In the genomic region with DNA sequence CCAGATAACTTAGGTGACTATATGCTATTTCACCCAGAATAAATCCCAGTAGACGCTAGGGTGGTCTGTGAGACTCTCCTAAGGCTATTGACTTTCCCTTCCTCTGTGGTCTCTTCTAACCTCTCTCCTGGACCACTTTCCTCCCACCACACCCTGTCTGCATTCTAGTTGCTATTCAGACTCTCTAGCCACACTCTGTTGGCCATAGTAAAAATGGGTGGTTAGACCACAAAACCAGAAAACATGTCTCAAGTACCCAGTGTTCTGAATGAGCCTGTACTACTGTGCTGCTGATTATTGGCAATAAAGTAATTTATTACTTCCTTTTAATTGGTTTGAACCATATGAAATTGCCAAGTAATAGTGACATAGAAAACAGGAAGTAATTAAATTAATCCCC, we compare ENCODE assay signal across 21 cellular contexts.
DNase-seq lines count a peak whose midpoint lies in the region; ATAC-seq and TF ChIP-seq lines count a peak whose summit lies in the region.
"Had no signal": no experiment of that assay in that cellular context is flagged by ENCODE, and none has a peak within 500 bp of the region (broad histone marks: within the 10 kb centered on the region; RNA-seq: fewer than 3 reads in every experiment).

No MANE protein-coding gene starts in this region.

- in situ Hi-C loops in astrocyte of the spinal cord (cut with HindIII; ENCODE audit: low sequenced_read_pairs), result no loop called here

- no peak overlapping the region for H3K4me3 ChIP-seq in astrocyte of the spinal cord (ENCODE audit: low read depth, low read length)
- H3K4me3 ChIP-seq: GM23248, SJSA1, suprapubic skin had no signal

- TF ChIP-seq CTCF in astrocyte of the spinal cord (IDR thresholded peaks at IDR 0.05; ENCODE audit: low read depth, low read length), result no peak

- peak; percentile 82 for ATAC-seq in GM18867 (IDR thresholded peaks at IDR 0.05; ENCODE audit: unreplicated experiment)
- ATAC-seq in GM19463 (IDR thresholded peaks at IDR 0.05; ENCODE audit: unreplicated experiment), result peak; percentile 84
- peak; percentile 73 for ATAC-seq in HG03139 (IDR thresholded peaks at IDR 0.05; ENCODE audit: unreplicated experiment)
- ATAC-seq: HepG2, left lobe of liver, sciatic nerve, WTC11 had no signal

- DNase-seq in astrocyte of the spinal cord (ENCODE audit: low read depth, low spot score) (peak; percentile 35), GM19238 (ENCODE audit: insufficient read length, low spot score) (no peak), hippocampal formation (lab: John Stamatoyannopoulos, UW) (no peak), NCI-H226 (no peak), foreskin melanocyte (no peak)
- DNase-seq: activated CD4-positive, alpha-beta T cell treated with anti-CD3 and anti-CD28 coated beads, Interleukin-2, amount 50 U/mL, for 48 hours; activated gamma-delta T cell; C1 segment of cervical spinal cord; GM23248; head of caudate nucleus; NCI-H146; NCI-H774 had no signal
